21 cellular contexts compared by ENCODE assay signal in genomic region chr9:91690540-91691249, GRCh38.
DNase-seq lines count a peak whose midpoint lies in the region; ATAC-seq and TF ChIP-seq lines count a peak whose summit lies in the region.
"Had no signal": no experiment of that assay in that cellular context is flagged by ENCODE, and none has a peak within 500 bp of the region (broad histone marks: within the 10 kb centered on the region; RNA-seq: fewer than 3 reads in every experiment).

No MANE protein-coding gene starts in this region.

- H3K4me3 ChIP-seq in left lung (no peak overlapping the region), stomach smooth muscle (ENCODE audit: low read length in 2 of 2) (no peak overlapping the region), BE2C (ENCODE audit: low read depth, low read length) (no peak overlapping the region), Peyer's patch (no peak overlapping the region)
- H3K4me3 ChIP-seq: coronary artery, SJSA1, skin epidermis, vagina had no signal

- no peaks in the 10 kb centered on the region for H3K36me3 ChIP-seq in left lung
- no peaks in the 10 kb centered on the region for H3K36me3 ChIP-seq in stomach smooth muscle (ENCODE audit: control insufficient read depth in 2 of 2, insufficient read depth in 2 of 2, low read length in 2 of 2)
- no peaks in the 10 kb centered on the region for H3K36me3 ChIP-seq in BE2C
- no peaks in the 10 kb centered on the region for H3K36me3 ChIP-seq in Peyer's patch
- H3K36me3 ChIP-seq: SJSA1, vagina had no signal

- peak overlapping the region in 1 of 2 donors; percentile 48 for H3K9ac ChIP-seq in stomach smooth muscle (ENCODE audit: low read length in 2 of 2)
- H3K9ac ChIP-seq: KMS-11, parathyroid adenoma had no signal

- no peak for DNase-seq in left ventricle myocardium superior
- no peak for DNase-seq in left cardiac atrium
- no peak for DNase-seq in left lung
- no peak for DNase-seq in BE2C
- no peak for DNase-seq in Peyer's patch
- DNase-seq: activated CD4-positive, alpha-beta T cell treated with anti-CD3 and anti-CD28 coated beads, Interleukin-2, amount 50 U/mL, for 48 hours; activated naive CD4-positive, alpha-beta T cell treated with anti-CD3 and anti-CD28 coated beads, Interleukin-2, amount 10 ng/mL, durations not matched to agents 7 days and 5 days; activated T-cell treated with anti-CD3 and anti-CD28 coated beads, Interleukin-2, amount 50 U/mL, for 1 hour; GF-D8; HFFc6; NCI-H524; PC-3; stimulated activated CD4-positive, alpha-beta T cell treated with anti-CD3 and anti-CD28 coated beads, Interleukin-4, amount 100 ng/mL, for 4 hours had no signal

- peak; percentile 46 for ATAC-seq in left ventricle myocardium superior
- ATAC-seq in left cardiac atrium, result no peak
- ATAC-seq in left lung, result peak; percentile 27
- ATAC-seq: PC-3 had no signal

- no peaks in the 10 kb centered on the region for H3K9me3 ChIP-seq in left lung
- H3K9me3 ChIP-seq in stomach smooth muscle (ENCODE audit: control insufficient read depth in 2 of 2, low read length in 2 of 2), result no peaks in the 10 kb centered on the region
- H3K9me3 ChIP-seq in BE2C, result no peaks in the 10 kb centered on the region
- no peaks in the 10 kb centered on the region for H3K9me3 ChIP-seq in Peyer's patch
- H3K9me3 ChIP-seq: SJSA1, vagina had no signal

- TF ChIP-seq CTCF in VCaP (conservative IDR thresholded peaks at IDR 0.05) (no peak), left lung (IDR thresholded peaks at IDR 0.05) (no peak), BE2C (IDR thresholded peaks at IDR 0.05; ENCODE audit: low read depth, low read length) (no peak), Peyer's patch (IDR thresholded peaks at IDR 0.05) (no peak)

- H3K4me1 ChIP-seq in left lung, result no peaks in the 10 kb centered on the region
- H3K4me1 ChIP-seq in stomach smooth muscle (ENCODE audit: control insufficient read depth, insufficient read depth, low read length), result peaks cover 19% of the 10 kb centered on the region
- H3K4me1 ChIP-seq in BE2C, result no peaks in the 10 kb centered on the region
- no peaks in the 10 kb centered on the region for H3K4me1 ChIP-seq in Peyer's patch
- H3K4me1 ChIP-seq: parathyroid adenoma, SJSA1, vagina had no signal

- peak overlapping the region; percentile 59 for H3K27ac ChIP-seq in VCaP
- H3K27ac ChIP-seq in left lung, result no peak overlapping the region
- peak overlapping the region; percentile 55 for H3K27ac ChIP-seq in stomach smooth muscle (ENCODE audit: low read length)
- H3K27ac ChIP-seq in Peyer's patch, result no peak overlapping the region
- H3K27ac ChIP-seq: coronary artery, KMS-11, parathyroid adenoma, SJSA1, skin epidermis, vagina had no signal

- H3K27me3 ChIP-seq in left lung (no peaks in the 10 kb centered on the region), stomach smooth muscle (ENCODE audit: control insufficient read depth in 1 of 2, insufficient read depth in 2 of 2, low read length in 2 of 2) (no peaks in the 10 kb centered on the region), BE2C (no peaks in the 10 kb centered on the region), Peyer's patch (no peaks in the 10 kb centered on the region)
- H3K27me3 ChIP-seq: SJSA1, vagina had no signal

- TF ChIP-seq POLR2A in Peyer's patch (IDR thresholded peaks at IDR 0.05), result no peak

- intact Hi-C loops in left ventricle myocardium superior (cut with micrococcal nuclease) (no loop called here), left cardiac atrium (cut with DNase I) (loop anchor here in 1 of 2 donors (10.0 kb wide), 1 partner anchor 84 kb away; no protein-coding TSS in a partner anchor), left lung (cut with DNase I) (no loop called here)

Comparison
In these comparisons a context has a peak if more than half of its experiments do, and no peak if none do; other contexts are left out.
1. ATAC-seq: peak in left ventricle myocardium superior (single experiment) and left lung (single experiment); none in left cardiac atrium (0 of 2).
2. H3K27ac ChIP-seq: peak in VCaP (single experiment) and stomach smooth muscle (single experiment); none in left lung (0 of 2) and Peyer's patch (0 of 4).